9 cellular contexts compared by ENCODE assay signal in genomic region chr20:31694842-31695593, GRCh38. TPM values are rescaled to one million over a fixed set of nuclear protein-coding genes. Genes with fewer than 3 reads are reported as not detected.
DNase-seq lines count a peak whose midpoint lies in the region; ATAC-seq lines count a peak whose summit lies in the region.
"Had no signal": no experiment of that assay in that cellular context is flagged by ENCODE, and none has a peak within 500 bp of the region (broad histone marks: within the 10 kb centered on the region; RNA-seq: fewer than 3 reads in every experiment).

No MANE protein-coding gene starts in this region.

- CTCF ChIA-PET in activated CD4-positive, alpha-beta T cell treated with anti-CD3 and anti-CD28 coated beads for 36 hours (lab: Charles Lee) = interaction anchor here (0.7 to 0.9 kb wide), 2 partner anchors 35 to 82 kb away, joined by 3 read pairs; no protein-coding TSS in a partner anchor

- H3K36me3 Mint-ChIP-seq in activated CD4-positive, alpha-beta T cell treated with anti-CD3 and anti-CD28 coated beads for 36 hours (ENCODE audit: low read depth) = peaks cover 69% of the 10 kb centered on the region
- peaks cover 48% of the 10 kb centered on the region for H3K36me3 Mint-ChIP-seq in activated T-helper 1 cell treated with anti-CD3 and anti-CD28 coated beads, Interleukin-12 subunit alpha, Interleukin-12 subunit beta, Interleukin-2, Interleukin-4 antibody, amounts not matched to agents 30 ng/mL and 10 ng/mL and 1 ng/mL, durations not matched to agents 14 hours and 24 hours and 36 hours (ENCODE audit: low read depth)

- no peaks in the 10 kb centered on the region for H3K27me3 ChIP-seq in layer of hippocampus (ENCODE audit: control insufficient read depth, insufficient read depth, low read length)

- no peaks in the 10 kb centered on the region for H3K27me3 Mint-ChIP-seq in activated CD4-positive, alpha-beta T cell treated with anti-CD3 and anti-CD28 coated beads for 36 hours
- H3K27me3 Mint-ChIP-seq in activated T-helper 1 cell treated with anti-CD3 and anti-CD28 coated beads, Interleukin-12 subunit alpha, Interleukin-12 subunit beta, Interleukin-2, Interleukin-4 antibody, amounts not matched to agents 30 ng/mL and 10 ng/mL and 1 ng/mL, durations not matched to agents 14 hours and 24 hours and 36 hours (ENCODE audit: insufficient read depth) = no peaks in the 10 kb centered on the region

- no peak for ATAC-seq in activated CD4-positive, alpha-beta T cell treated with anti-CD3 and anti-CD28 coated beads for 36 hours
- ATAC-seq in GM18502 (IDR thresholded peaks at IDR 0.05; ENCODE audit: poor library complexity, unreplicated experiment) = no peak

- peak overlapping the region; percentile 75 for H3K27ac Mint-ChIP-seq in activated CD4-positive, alpha-beta T cell treated with anti-CD3 and anti-CD28 coated beads for 36 hours
- peak overlapping the region; percentile 71 for H3K27ac Mint-ChIP-seq in activated T-helper 1 cell treated with anti-CD3 and anti-CD28 coated beads, Interleukin-12 subunit alpha, Interleukin-12 subunit beta, Interleukin-2, Interleukin-4 antibody, amounts not matched to agents 30 ng/mL and 10 ng/mL and 1 ng/mL, durations not matched to agents 14 hours and 24 hours and 36 hours

- H3K9me3 Mint-ChIP-seq in activated CD4-positive, alpha-beta T cell treated with anti-CD3 and anti-CD28 coated beads for 36 hours (ENCODE audit: low read depth) = no peaks in the 10 kb centered on the region
- no peaks in the 10 kb centered on the region for H3K9me3 Mint-ChIP-seq in activated T-helper 1 cell treated with anti-CD3 and anti-CD28 coated beads, Interleukin-12 subunit alpha, Interleukin-12 subunit beta, Interleukin-2, Interleukin-4 antibody, amounts not matched to agents 30 ng/mL and 10 ng/mL and 1 ng/mL, durations not matched to agents 14 hours and 24 hours and 36 hours

- intact Hi-C loops in activated CD4-positive, alpha-beta T cell treated with anti-CD3 and anti-CD28 coated beads for 36 hours (cut with DNase I, micrococcal nuclease) = no loop called here
- intact Hi-C loops in activated T-helper 1 cell treated with anti-CD3 and anti-CD28 coated beads, Interleukin-12 subunit alpha, Interleukin-12 subunit beta, Interleukin-2, Interleukin-4 antibody, amounts not matched to agents 30 ng/mL and 10 ng/mL and 1 ng/mL, durations not matched to agents 14 hours and 24 hours and 36 hours (cut with micrococcal nuclease) = no loop called here

- no peak for DNase-seq in activated CD4-positive, alpha-beta T cell treated with anti-CD3 and anti-CD28 coated beads for 36 hours
- no peak for DNase-seq in activated CD4-positive, alpha-beta T cell treated with anti-CD3 and anti-CD28 coated beads, Interleukin-2, amount 50 U/mL, for 48 hours
- DNase-seq in activated T-helper 1 cell treated with anti-CD3 and anti-CD28 coated beads, Interleukin-12 subunit alpha, Interleukin-12 subunit beta, Interleukin-2, Interleukin-4 antibody, amounts not matched to agents 30 ng/mL and 10 ng/mL and 1 ng/mL, durations not matched to agents 14 hours and 24 hours and 36 hours (ENCODE audit: low spot score) = no peak
- DNase-seq in substantia nigra (lab: John Stamatoyannopoulos, UW) (no peak), GM19240 (ENCODE audit: insufficient read length, low spot score) (no peak)
- DNase-seq in NK-92 treated with Interleukin-12 subunit alpha and Interleukin-12 subunit beta, amount 100 ng/mL, for 24 hours (lab: John Stamatoyannopoulos, UW) = no peak
- DNase-seq: ACHN had no signal

- peaks cover 70% of the 10 kb centered on the region for H3K4me1 Mint-ChIP-seq in activated CD4-positive, alpha-beta T cell treated with anti-CD3 and anti-CD28 coated beads for 36 hours
- H3K4me1 Mint-ChIP-seq in activated T-helper 1 cell treated with anti-CD3 and anti-CD28 coated beads, Interleukin-12 subunit alpha, Interleukin-12 subunit beta, Interleukin-2, Interleukin-4 antibody, amounts not matched to agents 30 ng/mL and 10 ng/mL and 1 ng/mL, durations not matched to agents 14 hours and 24 hours and 36 hours (ENCODE audit: low read depth) = peaks cover 70% of the 10 kb centered on the region

- H3K27ac ChIP-seq in layer of hippocampus (ENCODE audit: low read depth, low read length) (peak overlapping the region; percentile 47), substantia nigra (ENCODE audit: low read depth, low read length, poor library complexity, severe bottlenecking) (peak overlapping the region; percentile 60)

- H3K4me3 Mint-ChIP-seq in activated CD4-positive, alpha-beta T cell treated with anti-CD3 and anti-CD28 coated beads for 36 hours = no peak overlapping the region
- peak overlapping the region; percentile 45 for H3K4me3 Mint-ChIP-seq in activated T-helper 1 cell treated with anti-CD3 and anti-CD28 coated beads, Interleukin-12 subunit alpha, Interleukin-12 subunit beta, Interleukin-2, Interleukin-4 antibody, amounts not matched to agents 30 ng/mL and 10 ng/mL and 1 ng/mL, durations not matched to agents 14 hours and 24 hours and 36 hours

- POLR2A ChIA-PET in activated CD4-positive, alpha-beta T cell treated with anti-CD3 and anti-CD28 coated beads for 36 hours (lab: Charles Lee) = no interaction called here

RNA-seq across cellular contexts. Expression of gene BCL2L1, which starts 27.6 kb away (rescaled TPM):
- 100 to 1,000 TPM; 107 to 121 TPM for total RNA-seq in activated CD4-positive, alpha-beta T cell treated with anti-CD3 and anti-CD28 coated beads for 36 hours
- total RNA-seq in activated T-helper 1 cell treated with anti-CD3 and anti-CD28 coated beads, Interleukin-12 subunit alpha, Interleukin-12 subunit beta, Interleukin-2, Interleukin-4 antibody, amounts not matched to agents 30 ng/mL and 10 ng/mL and 1 ng/mL, durations not matched to agents 14 hours and 24 hours and 36 hours = 417 and 420 TPM in 2 replicates

RNA-seq across cellular contexts. Expression of gene TPX2, which starts 44.1 kb away (rescaled TPM):
- total RNA-seq in activated CD4-positive, alpha-beta T cell treated with anti-CD3 and anti-CD28 coated beads for 36 hours = 100 to 1,000 TPM; 137 to 179 TPM
- total RNA-seq in activated T-helper 1 cell treated with anti-CD3 and anti-CD28 coated beads, Interleukin-12 subunit alpha, Interleukin-12 subunit beta, Interleukin-2, Interleukin-4 antibody, amounts not matched to agents 30 ng/mL and 10 ng/mL and 1 ng/mL, durations not matched to agents 14 hours and 24 hours and 36 hours = 53.3 and 54.4 TPM in 2 replicates

RNA-seq across cellular contexts. Expression of gene COX4I2, which starts 57.3 kb away (rescaled TPM):
- not detected for total RNA-seq in activated CD4-positive, alpha-beta T cell treated with anti-CD3 and anti-CD28 coated beads for 36 hours
- not detected in 2 replicates for total RNA-seq in activated T-helper 1 cell treated with anti-CD3 and anti-CD28 coated beads, Interleukin-12 subunit alpha, Interleukin-12 subunit beta, Interleukin-2, Interleukin-4 antibody, amounts not matched to agents 30 ng/mL and 10 ng/mL and 1 ng/mL, durations not matched to agents 14 hours and 24 hours and 36 hours
